23 cellular contexts compared by ENCODE assay signal in genomic region chr18:3782901-3783300, GRCh38.
"Had no signal": no experiment of that assay in that cellular context is flagged by ENCODE, and none has a peak within 500 bp of the region (broad histone marks: within the 10 kb centered on the region; RNA-seq: fewer than 3 reads in every experiment).

No MANE protein-coding gene starts in this region.

- H3K4me3 ChIP-seq: colonic mucosa, hepatocyte, left ventricle myocardium inferior, lower lobe of right lung, neural progenitor cell, ovary, right atrium auricular region, stomach, thoracic aorta had no signal

- H3K4me1 ChIP-seq: colonic mucosa, foreskin keratinocyte, left ventricle myocardium inferior, lower lobe of right lung, right atrium auricular region, stomach had no signal

- H3K4me2 ChIP-seq: hepatocyte, neural progenitor cell had no signal

- H3K9me3 ChIP-seq: colonic mucosa, lower lobe of right lung, right atrium auricular region, thoracic aorta had no signal

- H3K27me3 ChIP-seq: colonic mucosa, foreskin keratinocyte, hepatocyte, neural progenitor cell, ovary, right atrium auricular region, stomach had no signal

- ATAC-seq: foreskin keratinocyte; left cardiac atrium; lower lobe of right lung; natural killer cell treated with Interleukin-12 subunit alpha and Interleukin-12 subunit beta and Interleukin-15 and Interleukin-18, amount 100 ng/mL, for 72 hours had no signal

- H3K36me3 ChIP-seq: colonic mucosa, left ventricle myocardium inferior, lower lobe of right lung, neural progenitor cell, ovary, right atrium auricular region, stomach, thoracic aorta had no signal

- DNase-seq: colonic mucosa; dermis blood vessel endothelial cell; erythroblast; foreskin keratinocyte; head of caudate nucleus; kidney; left cardiac atrium; left ventricle myocardium inferior; lower lobe of right lung; nucleus accumbens; ovary; small intestine; stimulated activated CD4-positive, alpha-beta T cell treated with anti-CD3 and anti-CD28 coated beads, Interleukin-12 subunit alpha, Interleukin-12 subunit beta, amount 100 ng/mL, for 4 hours; stimulated activated naive CD4-positive, alpha-beta T cell; stomach; substantia nigra; trophoblast cell had no signal

- FAIRE-seq: endothelial cell of umbilical vein, kidney, small intestine had no signal

- H3K79me2 ChIP-seq: hepatocyte had no signal

- H2AFZ ChIP-seq: hepatocyte, neural progenitor cell had no signal

- H3K27ac ChIP-seq: colonic mucosa, foreskin keratinocyte, hepatocyte, left ventricle myocardium inferior, lower lobe of right lung, neural progenitor cell, ovary, right atrium auricular region, stomach, thoracic aorta had no signal

- H3K9ac ChIP-seq: neural progenitor cell had no signal
